Comparison of ENCODE assay signal across 6 cellular contexts in the genomic region with DNA sequence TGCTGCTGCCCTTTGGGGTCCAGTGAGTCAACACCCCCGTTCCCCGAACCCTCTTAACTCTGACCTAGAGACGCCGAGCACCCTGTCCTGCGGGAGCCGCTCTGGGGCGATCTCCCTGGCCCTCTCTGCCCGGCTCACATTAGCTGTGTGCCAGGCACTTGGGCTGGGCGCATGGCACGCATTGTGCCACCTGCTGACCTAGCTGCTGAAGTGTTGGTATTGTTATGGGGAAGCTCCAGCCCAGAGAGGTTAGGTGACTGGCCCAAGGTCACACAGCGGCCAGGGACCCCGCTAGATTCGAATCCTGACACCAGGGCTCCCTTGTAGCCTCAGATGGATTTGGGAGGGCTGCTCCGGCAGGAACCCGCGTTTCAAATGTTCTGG. TPM values are rescaled to one million over a fixed set of nuclear protein-coding genes. Genes with fewer than 3 reads are reported as not detected.
DNase-seq lines count a peak whose midpoint lies in the region; ATAC-seq, FAIRE-seq and TF ChIP-seq lines count a peak whose summit lies in the region.

No MANE protein-coding gene starts in this region.

- DNase-seq in memory B cell (ENCODE audit: low spot score in 2 of 2) (no peak), epidermal melanocyte (ENCODE audit: insufficient read length, low spot score) (no peak), GM12892 (ENCODE audit: insufficient read length) (no peak)

- no peaks in the 10 kb centered on the region for H3K27me3 Mint-ChIP-seq in activated T-helper 17 cell treated with anti-CD3 and anti-CD28 coated beads, Interleukin-2, amount 50 U/mL, for 72 hours
- no peaks in the 10 kb centered on the region for H3K27me3 Mint-ChIP-seq in memory B cell

- FAIRE-seq in GM12892 (lab: Jason Lieb, UNC): no peak

- no peaks in the 10 kb centered on the region for H3K9me3 Mint-ChIP-seq in activated T-helper 17 cell treated with anti-CD3 and anti-CD28 coated beads, Interleukin-2, amount 50 U/mL, for 72 hours
- H3K9me3 Mint-ChIP-seq in memory B cell: no peaks in the 10 kb centered on the region

- peaks cover 5% of the 10 kb centered on the region for H3K4me1 Mint-ChIP-seq in activated T-helper 17 cell treated with anti-CD3 and anti-CD28 coated beads, Interleukin-2, amount 50 U/mL, for 72 hours
- peaks cover 33% of the 10 kb centered on the region for H3K4me1 Mint-ChIP-seq in memory B cell

- TF ChIP-seq POLR2A in GM12892 (IDR thresholded peaks at IDR 0.05; ENCODE audit: low read depth, low read length): no peak

- peak overlapping the region; percentile 89 for H3K4me3 Mint-ChIP-seq in activated T-helper 17 cell treated with anti-CD3 and anti-CD28 coated beads, Interleukin-2, amount 50 U/mL, for 72 hours
- H3K4me3 Mint-ChIP-seq in memory B cell: peak overlapping the region; percentile 98

- no peaks in the 10 kb centered on the region for H3K36me3 Mint-ChIP-seq in activated T-helper 17 cell treated with anti-CD3 and anti-CD28 coated beads, Interleukin-2, amount 50 U/mL, for 72 hours (ENCODE audit: low read depth)
- H3K36me3 Mint-ChIP-seq in memory B cell: no peaks in the 10 kb centered on the region

- ATAC-seq in activated T-helper 17 cell treated with anti-CD3 and anti-CD28 coated beads, Interleukin-2, amount 50 U/mL, for 72 hours (replicated peaks): peak; percentile 28
- ATAC-seq in memory B cell (ENCODE audit: low read depth) (peak; percentile 10), HG02759 (IDR thresholded peaks at IDR 0.05; ENCODE audit: unreplicated experiment) (no peak)

- peak overlapping the region; percentile 92 for H3K27ac Mint-ChIP-seq in activated T-helper 17 cell treated with anti-CD3 and anti-CD28 coated beads, Interleukin-2, amount 50 U/mL, for 72 hours
- H3K27ac Mint-ChIP-seq in memory B cell: peak overlapping the region; percentile 97

- peak overlapping the region; percentile 82 for H3K4me3 ChIP-seq in GM08714 (ENCODE audit: low read length)

RNA-seq across cellular contexts. Expression of a gene that starts 1.1 kb away (rescaled TPM):
- total RNA-seq in activated T-helper 17 cell treated with anti-CD3 and anti-CD28 coated beads, Interleukin-2, amount 50 U/mL, for 72 hours: under 1 TPM; 0.82 to 0.90 TPM
- 0.78 TPM for polyA plus RNA-seq in GM12892 (2012; ENCODE audit: missing spikeins)

RNA-seq across cellular contexts. Expression of a gene that starts 8.1 kb away (rescaled TPM):
- total RNA-seq in activated T-helper 17 cell treated with anti-CD3 and anti-CD28 coated beads, Interleukin-2, amount 50 U/mL, for 72 hours: 100 to 1,000 TPM in 1 of 2 donors, 10 to 100 TPM in 1; 76.7 to 108 TPM
- polyA plus RNA-seq in GM12892 (2012; ENCODE audit: missing spikeins): 40.8 TPM

RNA-seq across cellular contexts. Expression of a gene that starts 13.0 kb away (rescaled TPM):
- 10 to 100 TPM; 46.2 to 57.8 TPM for total RNA-seq in activated T-helper 17 cell treated with anti-CD3 and anti-CD28 coated beads, Interleukin-2, amount 50 U/mL, for 72 hours
- 35.1 TPM for polyA plus RNA-seq in GM12892 (2012; ENCODE audit: missing spikeins)

RNA-seq across cellular contexts. Expression of a gene that starts 17.8 kb away (rescaled TPM):
- 10 to 100 TPM in 1 of 2 donors, 1 to 10 TPM in 1; 8.4 to 11.0 TPM for total RNA-seq in activated T-helper 17 cell treated with anti-CD3 and anti-CD28 coated beads, Interleukin-2, amount 50 U/mL, for 72 hours
- 6.6 TPM for polyA plus RNA-seq in GM12892 (2012; ENCODE audit: missing spikeins)

RNA-seq across cellular contexts. Expression of a gene that starts 23.7 kb away (rescaled TPM):
- total RNA-seq in activated T-helper 17 cell treated with anti-CD3 and anti-CD28 coated beads, Interleukin-2, amount 50 U/mL, for 72 hours: 10 to 100 TPM; 25.9 to 34.2 TPM
- 12.3 TPM for polyA plus RNA-seq in GM12892 (2012; ENCODE audit: missing spikeins)
